Comparison of ENCODE assay signal across 8 cellular contexts in genomic region chr7:148856035-148856881, GRCh38. TPM values are rescaled to one million over a fixed set of nuclear protein-coding genes. Genes with fewer than 3 reads are reported as not detected.
DNase-seq lines count a peak whose midpoint lies in the region; ATAC-seq, FAIRE-seq and TF ChIP-seq lines count a peak whose summit lies in the region.

No MANE protein-coding gene starts in this region.

- no peak for FAIRE-seq in D721Med (lab: Jason Lieb, UNC)

- H3K27me3 Mint-ChIP-seq in activated CD8-positive, alpha-beta T cell treated with anti-CD3 and anti-CD28 coated beads, Interleukin-2, amount 10 ng/mL, durations not matched to agents 7 days and 5 days (ENCODE audit: low read depth): no peaks in the 10 kb centered on the region

- no peak overlapping the region for H3K4me3 ChIP-seq in parathyroid adenoma (ENCODE audit: low read depth, low read length)

- H3K79me2 ChIP-seq in parathyroid adenoma: peaks cover 7% of the 10 kb centered on the region

- H3K27me3 ChIP-seq in parathyroid adenoma (ENCODE audit: control insufficient read depth, insufficient read depth, low read length): no peaks in the 10 kb centered on the region

- H3K9me3 Mint-ChIP-seq in activated CD8-positive, alpha-beta T cell treated with anti-CD3 and anti-CD28 coated beads, Interleukin-2, amount 10 ng/mL, durations not matched to agents 7 days and 5 days (ENCODE audit: insufficient read depth): no peaks in the 10 kb centered on the region

- H3K27ac ChIP-seq in parathyroid adenoma: no peak overlapping the region

- in situ Hi-C loops in KBM-7 (cut with MboI; ENCODE audit: low pct_unique_long_range_greater_than_20kb, low sequenced_read_pairs): no loop called here

- H3K4me3 Mint-ChIP-seq in activated CD8-positive, alpha-beta T cell treated with anti-CD3 and anti-CD28 coated beads, Interleukin-2, amount 10 ng/mL, durations not matched to agents 7 days and 5 days: no peak overlapping the region

- no peak overlapping the region for H3K4me2 ChIP-seq in parathyroid adenoma (ENCODE audit: low read length)

- H3K9ac ChIP-seq in parathyroid adenoma: no peak overlapping the region

- H3K36me3 ChIP-seq in parathyroid adenoma (ENCODE audit: control insufficient read depth, insufficient read depth, low read length): no peaks in the 10 kb centered on the region

- no peak overlapping the region for H2AFZ ChIP-seq in parathyroid adenoma

- TF ChIP-seq CTCF in D721Med (IDR thresholded peaks at IDR 0.05; ENCODE audit: insufficient read depth, missing control alignments) (peak; percentile 51), parathyroid adenoma (IDR thresholded peaks at IDR 0.05) (peak; percentile 65)

- no peaks in the 10 kb centered on the region for H3K9me3 ChIP-seq in parathyroid adenoma (ENCODE audit: control insufficient read depth, low read length)

- H3K4me1 ChIP-seq in parathyroid adenoma: no peaks in the 10 kb centered on the region

- H3K4me1 Mint-ChIP-seq in activated CD8-positive, alpha-beta T cell treated with anti-CD3 and anti-CD28 coated beads, Interleukin-2, amount 10 ng/mL, durations not matched to agents 7 days and 5 days (ENCODE audit: low read depth): peaks cover 36% of the 10 kb centered on the region

- POLR2A ChIA-PET in activated CD8-positive, alpha-beta T cell treated with anti-CD3 and anti-CD28 coated beads, Interleukin-2, amount 10 ng/mL, durations not matched to agents 7 days and 5 days (lab: Charles Lee): interaction anchor here (1.3 to 1.5 kb wide), 2 partner anchors 28 to 57 kb away, joined by 4 read pairs; partner anchors contain the start of gene EZH2

- DNase-seq in D721Med (ENCODE audit: insufficient read length, low spot score) (no peak), KBM-7 (peak; percentile 58), ecto neural progenitor cell (ENCODE audit: low spot score) (no peak)
- DNase-seq in activated CD8-positive, alpha-beta T cell treated with anti-CD3 and anti-CD28 coated beads, Interleukin-2, amount 10 ng/mL, durations not matched to agents 7 days and 5 days: peak; percentile 68

- peak; percentile 57 for ATAC-seq in GM19467 (IDR thresholded peaks at IDR 0.05; ENCODE audit: unreplicated experiment)
- ATAC-seq in activated CD8-positive, alpha-beta T cell treated with anti-CD3 and anti-CD28 coated beads, Interleukin-2, amount 10 ng/mL, durations not matched to agents 7 days and 5 days: peak; percentile 83
- ATAC-seq in esophagus mucosa: peak; percentile 62
- no peak for ATAC-seq in HG03039 (IDR thresholded peaks at IDR 0.05; ENCODE audit: unreplicated experiment)

- peaks cover 19% of the 10 kb centered on the region for H3K36me3 Mint-ChIP-seq in activated CD8-positive, alpha-beta T cell treated with anti-CD3 and anti-CD28 coated beads, Interleukin-2, amount 10 ng/mL, durations not matched to agents 7 days and 5 days (ENCODE audit: low read depth)

- CTCF ChIA-PET in activated CD8-positive, alpha-beta T cell treated with anti-CD3 and anti-CD28 coated beads, Interleukin-2, amount 10 ng/mL, durations not matched to agents 7 days and 5 days (lab: Charles Lee): interaction anchor here (0.7 to 3.1 kb wide), 30 partner anchors 9 to 300 kb away, joined by 3 to 26 read pairs (median 4); partner anchors contain the start of gene EZH2

- H3K27ac Mint-ChIP-seq in activated CD8-positive, alpha-beta T cell treated with anti-CD3 and anti-CD28 coated beads, Interleukin-2, amount 10 ng/mL, durations not matched to agents 7 days and 5 days: no peak overlapping the region

RNA-seq across cellular contexts. Expression of gene EZH2, which starts 27.8 kb away (rescaled TPM):
- 100 to 1,000 TPM; 115 to 118 TPM for total RNA-seq in activated CD8-positive, alpha-beta T cell treated with anti-CD3 and anti-CD28 coated beads, Interleukin-2, amount 10 ng/mL, durations not matched to agents 7 days and 5 days
- total RNA-seq in esophagus mucosa: 13.4 TPM

Comparison
In these comparisons a context has a peak if more than half of its experiments do, and no peak if none do; other contexts are left out.
1. DNase-seq: peak in KBM-7 (single experiment) and activated CD8-positive, alpha-beta T cell treated with anti-CD3 and anti-CD28 coated beads, Interleukin-2, amount 10 ng/mL, durations not matched to agents 7 days and 5 days (single experiment); none in D721Med (single experiment) and ecto neural progenitor cell (single experiment).